ENCODE assay signal across 19 cellular contexts in genomic region chrX:75596178-75596577, GRCh38.
DNase-seq lines count a peak whose midpoint lies in the region; ATAC-seq, FAIRE-seq and TF ChIP-seq lines count a peak whose summit lies in the region.
"Had no signal": no experiment of that assay in that cellular context is flagged by ENCODE, and none has a peak within 500 bp of the region (broad histone marks: within the 10 kb centered on the region; RNA-seq: fewer than 3 reads in every experiment).

No MANE protein-coding gene starts in this region.

- ATAC-seq in Right ventricle myocardium superior (ENCODE audit: poor library complexity) (peak; percentile 99), left cardiac atrium (peak; percentile 88 to 94), pancreas (no peak), aorta (ENCODE audit: low FRiP score) (peak; percentile 56)

- WGBS in pancreas, 2 donors: 49 to 61% methylated on average over 2 of the region's 2 CpGs
- 8 to 13% methylated on average over 2 of the region's 2 CpGs for WGBS in aorta, 2 donors

- H3K4me1 ChIP-seq in pancreas (no peaks in the 10 kb centered on the region), aorta (ENCODE audit: control insufficient read depth in 1 of 2, insufficient read depth in 2 of 2, low read length in 2 of 2) (no peaks in the 10 kb centered on the region), OCI-LY7 (ENCODE audit: insufficient read depth, low read length, poor library complexity, severe bottlenecking) (no peaks in the 10 kb centered on the region)

- no peak overlapping the region for H2AFZ ChIP-seq in OCI-LY7 (ENCODE audit: low read length)

- no peak overlapping the region for H3K27ac ChIP-seq in pancreas
- no peak overlapping the region for H3K27ac ChIP-seq in aorta (ENCODE audit: low read depth in 1 of 2, low read length in 2 of 2)
- no peak overlapping the region for H3K27ac ChIP-seq in OCI-LY7 (ENCODE audit: low read depth, low read length, poor library complexity, severe bottlenecking)
- H3K27ac ChIP-seq: skin epidermis had no signal

- peak; percentile 59 for FAIRE-seq in pancreas (lab: Jason Lieb, UNC)
- FAIRE-seq: endothelial cell of umbilical vein, H54 had no signal

- no peak for TF ChIP-seq CTCF in pancreas (IDR thresholded peaks at IDR 0.05)
- TF ChIP-seq CTCF in OCI-LY7 (conservative IDR thresholded peaks at IDR 0.05; ENCODE audit: low read length): no peak

- H3K9me2 ChIP-seq in OCI-LY7 (ENCODE audit: insufficient read depth, low read length): no peaks in the 10 kb centered on the region
- H3K9me2 ChIP-seq: SK-N-SH had no signal

- H3K27me3 ChIP-seq in pancreas: no peaks in the 10 kb centered on the region
- H3K27me3 ChIP-seq in aorta (ENCODE audit: control insufficient read depth in 1 of 2, insufficient read depth in 2 of 2, low read length in 1 of 2): no peaks in the 10 kb centered on the region

- H3K4me3 ChIP-seq in pancreas (no peak overlapping the region), aorta (ENCODE audit: low read length in 2 of 2) (no peak overlapping the region), OCI-LY7 (ENCODE audit: low read depth, low read length, poor library complexity, severe bottlenecking) (no peak overlapping the region)
- H3K4me3 ChIP-seq: skin epidermis had no signal

- intact Hi-C loops in Right ventricle myocardium superior (cut with DNase I) (no loop called here), cardiac septum (cut with DNase I) (no loop called here), left cardiac atrium (cut with DNase I) (no loop called here), pancreas (cut with DNase I) (no loop called here), aorta (cut with DNase I) (loop anchor here in 1 of 2 donors (10.0 kb wide), 1 partner anchor 51 kb away; no protein-coding TSS in a partner anchor), OCI-LY7 (cut with micrococcal nuclease; ENCODE audit: unreplicated experiment) (no loop called here)

- DNase-seq in Right ventricle myocardium superior: no peak
- no peak for DNase-seq in cardiac septum (ENCODE audit: low spot score)
- DNase-seq in left cardiac atrium: no peak
- DNase-seq in pancreas: no peak
- DNase-seq in aorta: no peak
- no peak for DNase-seq in OCI-LY7 (ENCODE audit: low spot score)
- no peak for DNase-seq in NCI-H1092 treated with DMSO at 0.1 percent for 48 hours (lab: John Stamatoyannopoulos, UW)
- no peak for DNase-seq in activated T-cell treated with anti-CD3 and anti-CD28 coated beads for 4 hours
- DNase-seq: activated naive CD4-positive, alpha-beta T cell treated with anti-CD3 and anti-CD28 coated beads, Interleukin-2, amount 50 U/mL, for 16 hours; DMS53; KG1; NCI-H2171 treated with DMSO at 0.1 percent for 48 hours; NCI-H526 treated with DMSO at 0.1 percent for 48 hours; RPMI8226; SK-N-SH; T-helper 2 cell had no signal

- no peaks in the 10 kb centered on the region for H4K20me1 ChIP-seq in OCI-LY7 (ENCODE audit: insufficient read depth, low read length)

- POLR2A ChIA-PET in OCI-LY7 (lab: Charles Lee): no interaction called here

- H3K79me2 ChIP-seq in OCI-LY7 (ENCODE audit: insufficient read depth, low read depth, low read length): no peaks in the 10 kb centered on the region

- CTCF ChIA-PET in OCI-LY7 (lab: Charles Lee; ENCODE audit: unreplicated experiment): no interaction called here

- no peaks in the 10 kb centered on the region for H3K36me3 ChIP-seq in pancreas
- no peaks in the 10 kb centered on the region for H3K36me3 ChIP-seq in aorta (ENCODE audit: control insufficient read depth in 1 of 2, insufficient read depth in 2 of 2, low read length in 1 of 2)
- H3K36me3 ChIP-seq in OCI-LY7 (ENCODE audit: insufficient read depth, low read length): no peaks in the 10 kb centered on the region

- no peak overlapping the region for H3K4me2 ChIP-seq in OCI-LY7 (ENCODE audit: low read length)
- H3K4me2 ChIP-seq: SK-N-SH had no signal

- BruUV-seq in OCI-LY7 (replicated peaks; lab: Mats Ljungman, UMichigan): no TSS peak

- H3K9me3 ChIP-seq in pancreas (no peaks in the 10 kb centered on the region), aorta (ENCODE audit: control insufficient read depth, low read length) (no peaks in the 10 kb centered on the region), OCI-LY7 (ENCODE audit: low read length) (no peaks in the 10 kb centered on the region)
- H3K9me3 ChIP-seq: SK-N-SH had no signal

Comparison
In these comparisons a context has a peak if more than half of its experiments do, and no peak if none do; other contexts are left out.
1. ATAC-seq: peak in Right ventricle myocardium superior (single experiment), left cardiac atrium (2 of 2) and aorta (single experiment); none in pancreas (0 of 4).